17 cellular contexts compared by ENCODE assay signal in the genomic region with DNA sequence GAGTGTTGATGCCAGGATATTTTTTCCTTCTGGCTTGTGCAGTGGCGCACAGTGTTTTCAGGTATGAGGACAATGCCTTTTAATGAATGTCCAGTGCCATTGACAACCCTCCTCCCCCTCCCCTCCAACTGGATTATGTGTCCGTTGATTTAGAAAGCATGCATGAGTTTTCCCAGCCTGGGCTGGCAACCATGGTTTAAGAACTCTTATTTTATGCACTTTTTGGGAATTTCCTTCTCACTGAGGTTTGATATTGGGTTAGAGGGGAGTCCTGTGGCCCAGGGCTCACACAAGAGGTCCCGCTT. TPM values are rescaled to one million over a fixed set of nuclear protein-coding genes. Genes with fewer than 3 reads are reported as not detected.
DNase-seq lines count a peak whose midpoint lies in the region; ATAC-seq, FAIRE-seq and TF ChIP-seq lines count a peak whose summit lies in the region.
"Had no signal": no experiment of that assay in that cellular context is flagged by ENCODE, and none has a peak within 500 bp of the region (broad histone marks: within the 10 kb centered on the region; RNA-seq: fewer than 3 reads in every experiment).

No MANE protein-coding gene starts in this region.

- no peak for DNase-seq in ascending aorta (ENCODE audit: low spot score in 2 of 2)
- DNase-seq in trophoblast cell: no peak
- no peak for DNase-seq in thoracic aorta (ENCODE audit: low spot score)
- DNase-seq in H54 (ENCODE audit: insufficient read length, low spot score): no peak
- no peak for DNase-seq in cerebellar cortex (ENCODE audit: low spot score)
- DNase-seq: DMS79, NCI-H1417 treated with DMSO at 0.1 percent for 48 hours, NCI-H187 treated with DMSO at 0.1 percent for 48 hours, NCI-H345, NCI-H526, PC-3, RPMI8226 had no signal

- WGBS in gastroesophageal sphincter (ENCODE audit: low coverage in 1 of 2), 2 donors: 42 to 43% methylated on average over 2 to 3 of the region's 3 CpGs
- WGBS in trophoblast cell (ENCODE audit: extremely low coverage, insufficient coverage, insufficient read length): no CpG with 5 or more reads among the region's 3 CpGs

- peaks cover 4 to 27% of the 10 kb centered on the region in 2 donors for H3K4me1 ChIP-seq in ascending aorta
- peaks cover 0 to 55% (median 30%) of the 10 kb centered on the region in 3 donors for H3K4me1 ChIP-seq in gastroesophageal sphincter
- peaks cover 1 to 2% of the 10 kb centered on the region in 2 experiments for H3K4me1 ChIP-seq in trophoblast cell (ENCODE audit: control insufficient read depth in 1 of 2, insufficient read depth in 2 of 2, low read length in 2 of 2)
- peaks cover 11 to 36% of the 10 kb centered on the region in 2 donors for H3K4me1 ChIP-seq in thoracic aorta (ENCODE audit: control insufficient read depth in 1 of 2, low read depth in 2 of 2)

- TF ChIP-seq CTCF in ascending aorta (IDR thresholded peaks at IDR 0.05): no peak
- TF ChIP-seq CTCF in gastroesophageal sphincter (IDR thresholded peaks at IDR 0.05): no peak
- TF ChIP-seq CTCF in thoracic aorta (IDR thresholded peaks at IDR 0.05): no peak

- TF ChIP-seq POLR2A in gastroesophageal sphincter (IDR thresholded peaks at IDR 0.05): no peak
- no peak for TF ChIP-seq POLR2A in H54 (IDR thresholded peaks at IDR 0.05; ENCODE audit: low read depth, low read length)

- H3K79me1 ChIP-seq in trophoblast cell (ENCODE audit: low read length): no peaks in the 10 kb centered on the region

- no peak overlapping the region for H3K23ac ChIP-seq in trophoblast cell (ENCODE audit: low read length)

- H2BK120ac ChIP-seq in trophoblast cell (ENCODE audit: insufficient read depth, low read length, poor library complexity): no peak overlapping the region

- no peak overlapping the region for H3K18ac ChIP-seq in trophoblast cell (ENCODE audit: low read length)

- no peak overlapping the region for H4K8ac ChIP-seq in trophoblast cell (ENCODE audit: low read depth, low read length)

- no peak for FAIRE-seq in H54 (lab: Jason Lieb, UNC)
- FAIRE-seq: H1 had no signal

- no peak overlapping the region for H2AK5ac ChIP-seq in trophoblast cell (ENCODE audit: low read length)

- no peak for TF ChIP-seq EP300 in gastroesophageal sphincter (IDR thresholded peaks at IDR 0.05)

- H4K12ac ChIP-seq in trophoblast cell (ENCODE audit: low read depth, low read length): no peak overlapping the region

- ATAC-seq in gastroesophageal sphincter: peak; percentile 39
- ATAC-seq in thoracic aorta (ENCODE audit: insufficient number of reproducible peaks, low FRiP score, low read depth): no peak
- ATAC-seq in HG02840 (IDR thresholded peaks at IDR 0.05; ENCODE audit: low FRiP score, unreplicated experiment): no peak
- ATAC-seq: PC-3 had no signal

- H2BK12ac ChIP-seq in trophoblast cell (ENCODE audit: low read length): no peak overlapping the region

- H2AFZ ChIP-seq in trophoblast cell (ENCODE audit: insufficient read depth, low read length, poor library complexity): no peak overlapping the region

- H3K4me2 ChIP-seq in trophoblast cell (ENCODE audit: low read length): no peak overlapping the region
- H3K4me2 ChIP-seq: KMS-11 had no signal

- H3K27ac ChIP-seq in ascending aorta: peak overlapping the region; percentile 67 to 77
- peak overlapping the region in 3 of 4 donors; percentile 55 to 63 (median 60) for H3K27ac ChIP-seq in gastroesophageal sphincter
- H3K27ac ChIP-seq in trophoblast cell (ENCODE audit: low read depth, low read length): no peak overlapping the region
- peak overlapping the region; percentile 58 to 60 for H3K27ac ChIP-seq in thoracic aorta
- H3K27ac ChIP-seq: HL-60, KMS-11 had no signal

- no peak overlapping the region for H3K14ac ChIP-seq in trophoblast cell (ENCODE audit: low read length)

- H4K91ac ChIP-seq in trophoblast cell (ENCODE audit: low read depth, low read length): no peak overlapping the region

- H3K27me3 ChIP-seq in ascending aorta (no peaks in the 10 kb centered on the region), gastroesophageal sphincter (no peaks in the 10 kb centered on the region), trophoblast cell (ENCODE audit: insufficient read depth, low read length) (no peaks in the 10 kb centered on the region), thoracic aorta (replicated peaks; ENCODE audit: insufficient read depth) (no peaks in the 10 kb centered on the region)

- no peak overlapping the region for H3K9ac ChIP-seq in trophoblast cell (ENCODE audit: low read length)
- H3K9ac ChIP-seq: KMS-11 had no signal

- no peak overlapping the region for H2BK5ac ChIP-seq in trophoblast cell (ENCODE audit: low read depth, low read length, poor library complexity)

- H3K9me3 ChIP-seq in ascending aorta (no peaks in the 10 kb centered on the region), gastroesophageal sphincter (no peaks in the 10 kb centered on the region), trophoblast cell (ENCODE audit: insufficient read depth, low read depth, low read length) (peaks cover 2% of the 10 kb centered on the region), thoracic aorta (no peaks in the 10 kb centered on the region)

- H3K4ac ChIP-seq in trophoblast cell (ENCODE audit: low read depth, low read length): peak overlapping the region; percentile 34

- intact Hi-C loops in ascending aorta (cut with DNase I): no loop called here

- peaks cover 14% of the 10 kb centered on the region for H3K79me2 ChIP-seq in trophoblast cell (ENCODE audit: control insufficient read depth, insufficient read depth, low read length, poor library complexity)

- H3K4me3 ChIP-seq in ascending aorta (no peak overlapping the region), gastroesophageal sphincter (no peak overlapping the region), trophoblast cell (ENCODE audit: low read depth, low read length) (no peak overlapping the region), thoracic aorta (no peak overlapping the region)

- H3K36me3 ChIP-seq in ascending aorta: no peaks in the 10 kb centered on the region
- no peaks in the 10 kb centered on the region for H3K36me3 ChIP-seq in gastroesophageal sphincter
- no peaks in the 10 kb centered on the region for H3K36me3 ChIP-seq in trophoblast cell (ENCODE audit: control insufficient read depth in 1 of 2, insufficient read depth in 2 of 2, low read length in 2 of 2)
- no peaks in the 10 kb centered on the region for H3K36me3 ChIP-seq in thoracic aorta

RNA-seq across cellular contexts. Expression of a gene that starts 7.3 kb away (rescaled TPM):
- 15.2 TPM for total RNA-seq in ascending aorta
- total RNA-seq in gastroesophageal sphincter: 1 to 10 TPM; 5.5 to 9.2 (median 7.6) TPM
- 10.4 and 12.1 TPM in 2 replicates for polyA plus RNA-seq in trophoblast cell (2013)
- 1 to 10 TPM; 3.7 to 4.0 TPM for total RNA-seq in thoracic aorta

RNA-seq across cellular contexts. Expression of a gene that starts 35.1 kb away (rescaled TPM):
- 11.2 TPM for total RNA-seq in ascending aorta
- total RNA-seq in gastroesophageal sphincter: 10 to 100 TPM; 10.5 to 38.3 (median 19.3) TPM
- polyA plus RNA-seq in trophoblast cell (2013): 4.6 and 4.7 TPM in 2 replicates
- 10 to 100 TPM; 14.9 to 16.3 TPM for total RNA-seq in thoracic aorta
